In the genomic region with DNA sequence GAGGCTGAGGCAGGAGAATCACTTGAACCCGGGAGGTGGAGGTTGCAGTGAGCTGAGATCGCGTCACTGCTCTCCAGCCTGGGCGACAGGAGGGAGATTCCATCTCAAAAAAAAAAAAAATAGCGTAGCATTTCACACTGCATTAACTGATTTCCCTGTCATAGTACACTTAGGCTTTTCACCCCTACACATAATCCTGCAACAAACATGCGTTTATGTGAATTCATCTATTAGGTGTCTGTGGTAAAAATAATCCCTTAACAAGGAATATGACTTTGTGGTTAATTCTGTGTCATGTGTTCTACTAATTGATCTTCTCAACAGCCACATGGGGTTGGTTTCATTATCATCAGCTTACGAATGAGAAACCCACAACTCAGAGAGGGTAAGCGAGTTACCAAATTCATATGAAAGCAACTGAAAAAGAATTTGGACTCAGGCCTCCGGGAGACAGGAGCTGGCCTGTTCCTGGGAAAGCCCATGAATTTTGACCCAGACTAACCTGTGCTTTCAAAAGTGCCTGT, we compare ENCODE assay signal across 10 cellular contexts. TPM values are rescaled to one million over a fixed set of nuclear protein-coding genes. Genes with fewer than 3 reads are reported as not detected.
DNase-seq lines count a peak whose midpoint lies in the region; ATAC-seq lines count a peak whose summit lies in the region.
"Had no signal": no experiment of that assay in that cellular context is flagged by ENCODE, and none has a peak within 500 bp of the region (broad histone marks: within the 10 kb centered on the region; RNA-seq: fewer than 3 reads in every experiment).

No MANE protein-coding gene starts in this region.

- intact Hi-C loops in activated CD4-positive, alpha-beta T cell treated with anti-CD3 and anti-CD28 coated beads, Interleukin-2, amount 10 ng/mL, durations not matched to agents 24 days and 14 days (cut with micrococcal nuclease): loop anchor here (2.0 to 5.0 kb wide), 7 partner anchors 18 to 800 kb away; no protein-coding TSS in a partner anchor

- ATAC-seq in HG03378 (IDR thresholded peaks at IDR 0.05; ENCODE audit: unreplicated experiment): peak; percentile 53
- ATAC-seq in activated T-helper 17 cell treated with anti-CD3 and anti-CD28 coated beads, Interleukin-2, amount 50 U/mL, for 72 hours (replicated peaks): peak; percentile 79
- ATAC-seq in stimulated activated naive B cell treated with anti-CD40 and anti-IgM and Interleukin-4, amounts not matched to agents 10 μg/mL and 1 μg/mL and 100 μg/mL, for 72 hours (replicated peaks): no peak

- peak; percentile 71 for DNase-seq in activated CD4-positive, alpha-beta T cell treated with anti-CD3 and anti-CD28 coated beads, Interleukin-2, amount 10 ng/mL, durations not matched to agents 24 days and 14 days
- DNase-seq in activated CD4-positive, alpha-beta T cell treated with anti-CD3 and anti-CD28 coated beads, Interleukin-2, amount 50 U/mL, for 4 hours: no peak
- no peak for DNase-seq in stimulated activated naive B cell treated with anti-CD40 and anti-IgM and Interleukin-4, amounts not matched to agents 10 μg/mL and 1 μg/mL and 100 μg/mL, for 72 hours
- DNase-seq in NCI-H2081 treated with DMSO at 0.1 percent for 48 hours (lab: John Stamatoyannopoulos, UW): no peak
- DNase-seq in medulla oblongata (ENCODE audit: extremely low spot score): no peak
- DNase-seq in DMS53 (lab: John Stamatoyannopoulos, UW): no peak
- DNase-seq: cortex of kidney had no signal

- H3K4me1 Mint-ChIP-seq in activated CD4-positive, alpha-beta T cell treated with anti-CD3 and anti-CD28 coated beads, Interleukin-2, amount 10 ng/mL, durations not matched to agents 24 days and 14 days: peaks cover 20% of the 10 kb centered on the region
- H3K4me1 Mint-ChIP-seq in activated T-helper 17 cell treated with anti-CD3 and anti-CD28 coated beads, Interleukin-2, amount 50 U/mL, for 72 hours: peaks cover 10% of the 10 kb centered on the region
- H3K4me1 Mint-ChIP-seq in stimulated activated naive B cell treated with anti-CD40 and anti-IgM and Interleukin-4, amounts not matched to agents 10 μg/mL and 1 μg/mL and 100 μg/mL, for 72 hours: peaks cover 39 to 73% of the 10 kb centered on the region in 2 donors

- H3K36me3 Mint-ChIP-seq in activated CD4-positive, alpha-beta T cell treated with anti-CD3 and anti-CD28 coated beads, Interleukin-2, amount 10 ng/mL, durations not matched to agents 24 days and 14 days (ENCODE audit: low read depth): no peaks in the 10 kb centered on the region
- no peaks in the 10 kb centered on the region for H3K36me3 Mint-ChIP-seq in activated T-helper 17 cell treated with anti-CD3 and anti-CD28 coated beads, Interleukin-2, amount 50 U/mL, for 72 hours (ENCODE audit: low read depth)
- peaks cover 4 to 17% of the 10 kb centered on the region in 2 donors for H3K36me3 Mint-ChIP-seq in stimulated activated naive B cell treated with anti-CD40 and anti-IgM and Interleukin-4, amounts not matched to agents 10 μg/mL and 1 μg/mL and 100 μg/mL, for 72 hours

- H3K9me3 Mint-ChIP-seq in activated CD4-positive, alpha-beta T cell treated with anti-CD3 and anti-CD28 coated beads, Interleukin-2, amount 10 ng/mL, durations not matched to agents 24 days and 14 days: no peaks in the 10 kb centered on the region
- H3K9me3 Mint-ChIP-seq in activated T-helper 17 cell treated with anti-CD3 and anti-CD28 coated beads, Interleukin-2, amount 50 U/mL, for 72 hours: no peaks in the 10 kb centered on the region
- no peaks in the 10 kb centered on the region for H3K9me3 Mint-ChIP-seq in stimulated activated naive B cell treated with anti-CD40 and anti-IgM and Interleukin-4, amounts not matched to agents 10 μg/mL and 1 μg/mL and 100 μg/mL, for 72 hours

- no peaks in the 10 kb centered on the region for H3K27me3 Mint-ChIP-seq in activated CD4-positive, alpha-beta T cell treated with anti-CD3 and anti-CD28 coated beads, Interleukin-2, amount 10 ng/mL, durations not matched to agents 24 days and 14 days
- no peaks in the 10 kb centered on the region for H3K27me3 Mint-ChIP-seq in activated T-helper 17 cell treated with anti-CD3 and anti-CD28 coated beads, Interleukin-2, amount 50 U/mL, for 72 hours
- H3K27me3 Mint-ChIP-seq in stimulated activated naive B cell treated with anti-CD40 and anti-IgM and Interleukin-4, amounts not matched to agents 10 μg/mL and 1 μg/mL and 100 μg/mL, for 72 hours: no peaks in the 10 kb centered on the region

- peak overlapping the region; percentile 59 for H3K4me3 Mint-ChIP-seq in activated CD4-positive, alpha-beta T cell treated with anti-CD3 and anti-CD28 coated beads, Interleukin-2, amount 10 ng/mL, durations not matched to agents 24 days and 14 days
- H3K4me3 Mint-ChIP-seq in activated T-helper 17 cell treated with anti-CD3 and anti-CD28 coated beads, Interleukin-2, amount 50 U/mL, for 72 hours: peak overlapping the region; percentile 65
- H3K4me3 Mint-ChIP-seq in stimulated activated naive B cell treated with anti-CD40 and anti-IgM and Interleukin-4, amounts not matched to agents 10 μg/mL and 1 μg/mL and 100 μg/mL, for 72 hours: no peak overlapping the region

- peak overlapping the region; percentile 77 for H3K27ac Mint-ChIP-seq in activated CD4-positive, alpha-beta T cell treated with anti-CD3 and anti-CD28 coated beads, Interleukin-2, amount 10 ng/mL, durations not matched to agents 24 days and 14 days
- peak overlapping the region; percentile 86 for H3K27ac Mint-ChIP-seq in activated T-helper 17 cell treated with anti-CD3 and anti-CD28 coated beads, Interleukin-2, amount 50 U/mL, for 72 hours
- H3K27ac Mint-ChIP-seq in stimulated activated naive B cell treated with anti-CD40 and anti-IgM and Interleukin-4, amounts not matched to agents 10 μg/mL and 1 μg/mL and 100 μg/mL, for 72 hours: peak overlapping the region; percentile 4

RNA-seq across cellular contexts. Expression of gene KCNJ1, which starts 36.7 kb away (rescaled TPM):
- not detected in 2 replicates for total RNA-seq in activated CD4-positive, alpha-beta T cell treated with anti-CD3 and anti-CD28 coated beads, Interleukin-2, amount 10 ng/mL, durations not matched to agents 24 days and 14 days
- not detected for total RNA-seq in activated T-helper 17 cell treated with anti-CD3 and anti-CD28 coated beads, Interleukin-2, amount 50 U/mL, for 72 hours
- total RNA-seq: A673 had no signal

Comparison
In these comparisons a context has a peak if more than half of its experiments do, and no peak if none do; other contexts are left out.
1. H3K27ac Mint-ChIP-seq: peak in every context shown above with its lines; median percentile 86 in activated T-helper 17 cell treated with anti-CD3 and anti-CD28 coated beads, Interleukin-2, amount 50 U/mL, for 72 hours; 77 in activated CD4-positive, alpha-beta T cell treated with anti-CD3 and anti-CD28 coated beads, Interleukin-2, amount 10 ng/mL, durations not matched to agents 24 days and 14 days; 4 in stimulated activated naive B cell treated with anti-CD40 and anti-IgM and Interleukin-4, amounts not matched to agents 10 μg/mL and 1 μg/mL and 100 μg/mL, for 72 hours.
2. H3K4me3 Mint-ChIP-seq: peak in activated CD4-positive, alpha-beta T cell treated with anti-CD3 and anti-CD28 coated beads, Interleukin-2, amount 10 ng/mL, durations not matched to agents 24 days and 14 days (single experiment) and activated T-helper 17 cell treated with anti-CD3 and anti-CD28 coated beads, Interleukin-2, amount 50 U/mL, for 72 hours (single experiment); none in stimulated activated naive B cell treated with anti-CD40 and anti-IgM and Interleukin-4, amounts not matched to agents 10 μg/mL and 1 μg/mL and 100 μg/mL, for 72 hours (0 of 2).
3. ATAC-seq: peak in HG03378 (single experiment) and activated T-helper 17 cell treated with anti-CD3 and anti-CD28 coated beads, Interleukin-2, amount 50 U/mL, for 72 hours (single experiment); none in stimulated activated naive B cell treated with anti-CD40 and anti-IgM and Interleukin-4, amounts not matched to agents 10 μg/mL and 1 μg/mL and 100 μg/mL, for 72 hours (0 of 2).